Comparison of ENCODE assay signal across 24 cellular contexts in genomic region chr11:113562981-113563461, GRCh38.
DNase-seq lines count a peak whose midpoint lies in the region; ATAC-seq and TF ChIP-seq lines count a peak whose summit lies in the region.
"Had no signal": no experiment of that assay in that cellular context is flagged by ENCODE, and none has a peak within 500 bp of the region (broad histone marks: within the 10 kb centered on the region; RNA-seq: fewer than 3 reads in every experiment).

No MANE protein-coding gene starts in this region.

- no peaks in the 10 kb centered on the region for H3K36me3 ChIP-seq in mucosa of descending colon (ENCODE audit: low read depth)
- H3K36me3 ChIP-seq: BE2C, heart right ventricle, pancreas, transverse colon had no signal

- no peaks in the 10 kb centered on the region for H3K9me3 Mint-ChIP-seq in activated T-helper 1 cell treated with anti-CD3 and anti-CD28 coated beads, Interleukin-12 subunit alpha, Interleukin-12 subunit beta, Interleukin-2, Interleukin-4 antibody, amounts not matched to agents 30 ng/mL and 10 ng/mL and 1 ng/mL, durations not matched to agents 14 hours and 24 hours and 36 hours
- H3K9me3 Mint-ChIP-seq: activated naive CD4-positive, alpha-beta T cell treated with anti-CD3 and anti-CD28 coated beads, Interleukin-2, amount 50 U/mL, for 24 hours; naive B cell had no signal

- H3K36me3 Mint-ChIP-seq in activated T-helper 1 cell treated with anti-CD3 and anti-CD28 coated beads, Interleukin-12 subunit alpha, Interleukin-12 subunit beta, Interleukin-2, Interleukin-4 antibody, amounts not matched to agents 30 ng/mL and 10 ng/mL and 1 ng/mL, durations not matched to agents 14 hours and 24 hours and 36 hours (ENCODE audit: low read depth) = no peaks in the 10 kb centered on the region
- H3K36me3 Mint-ChIP-seq: activated naive CD4-positive, alpha-beta T cell treated with anti-CD3 and anti-CD28 coated beads, Interleukin-2, amount 50 U/mL, for 24 hours; naive B cell had no signal

- DNase-seq in ELF-1 (ENCODE audit: low read depth, low spot score) (peak; percentile 57), HFF-Myc (ENCODE audit: extremely low read depth, low read depth) (peak; percentile 36), mucosa of descending colon (no peak), COR-L47 (lab: John Stamatoyannopoulos, UW) (no peak), NCI-H2029 treated with DMSO at 0.1 percent for 48 hours (lab: John Stamatoyannopoulos, UW) (no peak)
- DNase-seq in activated T-helper 1 cell treated with anti-CD3 and anti-CD28 coated beads, Interleukin-12 subunit alpha, Interleukin-12 subunit beta, Interleukin-2, Interleukin-4 antibody, amounts not matched to agents 30 ng/mL and 10 ng/mL and 1 ng/mL, durations not matched to agents 14 hours and 24 hours and 36 hours (ENCODE audit: low spot score) = no peak
- DNase-seq: activated CD4-positive, alpha-beta T cell treated with anti-CD3 and anti-CD28 coated beads for 1 hour; BE2C; cerebellar nuclear complex; effector memory CD4-positive, alpha-beta T cell; GDM1; heart right ventricle; MV-4-11; naive B cell; NCI-H2029; NCI-H446 treated with DMSO at 0.1 percent for 48 hours; pancreas; stimulated activated naive CD4-positive, alpha-beta T cell; transverse colon had no signal

- no peaks in the 10 kb centered on the region for H3K4me1 ChIP-seq in mucosa of descending colon (ENCODE audit: low read depth)
- H3K4me1 ChIP-seq: pancreas, transverse colon had no signal

- no peaks in the 10 kb centered on the region for H3K9me3 ChIP-seq in mucosa of descending colon
- H3K9me3 ChIP-seq: BE2C, heart right ventricle, pancreas, transverse colon had no signal

- ATAC-seq in mucosa of descending colon (peak; percentile 30), GM18502 (IDR thresholded peaks at IDR 0.05; ENCODE audit: poor library complexity, unreplicated experiment) (no peak)
- ATAC-seq: HCT116, heart right ventricle, K562, pancreas, sciatic nerve had no signal

- H3K27me3 Mint-ChIP-seq in activated T-helper 1 cell treated with anti-CD3 and anti-CD28 coated beads, Interleukin-12 subunit alpha, Interleukin-12 subunit beta, Interleukin-2, Interleukin-4 antibody, amounts not matched to agents 30 ng/mL and 10 ng/mL and 1 ng/mL, durations not matched to agents 14 hours and 24 hours and 36 hours (ENCODE audit: insufficient read depth) = peaks cover 3% of the 10 kb centered on the region

- H3K4me3 Mint-ChIP-seq in activated T-helper 1 cell treated with anti-CD3 and anti-CD28 coated beads, Interleukin-12 subunit alpha, Interleukin-12 subunit beta, Interleukin-2, Interleukin-4 antibody, amounts not matched to agents 30 ng/mL and 10 ng/mL and 1 ng/mL, durations not matched to agents 14 hours and 24 hours and 36 hours = no peak overlapping the region
- H3K4me3 Mint-ChIP-seq: activated naive CD4-positive, alpha-beta T cell treated with anti-CD3 and anti-CD28 coated beads, Interleukin-2, amount 50 U/mL, for 24 hours; naive B cell had no signal

- H3K4me3 ChIP-seq in HFF-Myc (replicated peaks; ENCODE audit: low read depth, low read length) (no peak overlapping the region), mucosa of descending colon (no peak overlapping the region)
- H3K4me3 ChIP-seq: heart right ventricle, K562, pancreas, transverse colon had no signal

- intact Hi-C loops in activated T-helper 1 cell treated with anti-CD3 and anti-CD28 coated beads, Interleukin-12 subunit alpha, Interleukin-12 subunit beta, Interleukin-2, Interleukin-4 antibody, amounts not matched to agents 30 ng/mL and 10 ng/mL and 1 ng/mL, durations not matched to agents 14 hours and 24 hours and 36 hours (cut with micrococcal nuclease) = loop anchor here (1.0 kb wide), 1 partner anchor 24 kb away; no protein-coding TSS in a partner anchor
- intact Hi-C loops in mucosa of descending colon (cut with DNase I, micrococcal nuclease) = no loop called here

- peaks cover 14% of the 10 kb centered on the region for H3K4me1 Mint-ChIP-seq in activated T-helper 1 cell treated with anti-CD3 and anti-CD28 coated beads, Interleukin-12 subunit alpha, Interleukin-12 subunit beta, Interleukin-2, Interleukin-4 antibody, amounts not matched to agents 30 ng/mL and 10 ng/mL and 1 ng/mL, durations not matched to agents 14 hours and 24 hours and 36 hours (ENCODE audit: low read depth)
- H3K4me1 Mint-ChIP-seq: activated naive CD4-positive, alpha-beta T cell treated with anti-CD3 and anti-CD28 coated beads, Interleukin-2, amount 50 U/mL, for 24 hours; naive B cell had no signal

- no peak for TF ChIP-seq CTCF in HFF-Myc (IDR thresholded peaks at IDR 0.05; ENCODE audit: low read depth, low read length, missing control alignments)
- no peak for TF ChIP-seq CTCF in mucosa of descending colon (IDR thresholded peaks at IDR 0.05)

- H3K27ac Mint-ChIP-seq in activated T-helper 1 cell treated with anti-CD3 and anti-CD28 coated beads, Interleukin-12 subunit alpha, Interleukin-12 subunit beta, Interleukin-2, Interleukin-4 antibody, amounts not matched to agents 30 ng/mL and 10 ng/mL and 1 ng/mL, durations not matched to agents 14 hours and 24 hours and 36 hours = peak overlapping the region; percentile 24
- H3K27ac Mint-ChIP-seq: activated naive CD4-positive, alpha-beta T cell treated with anti-CD3 and anti-CD28 coated beads, Interleukin-2, amount 50 U/mL, for 24 hours; naive B cell had no signal

Comparison
In these comparisons a context has a peak if more than half of its experiments do, and no peak if none do; other contexts are left out.
1. DNase-seq: peak in ELF-1 (single experiment) and HFF-Myc (single experiment); none in activated T-helper 1 cell treated with anti-CD3 and anti-CD28 coated beads, Interleukin-12 subunit alpha, Interleukin-12 subunit beta, Interleukin-2, Interleukin-4 antibody, amounts not matched to agents 30 ng/mL and 10 ng/mL and 1 ng/mL, durations not matched to agents 14 hours and 24 hours and 36 hours (single experiment), mucosa of descending colon (0 of 3), COR-L47 (single experiment) and NCI-H2029 treated with DMSO at 0.1 percent for 48 hours (single experiment).